In the genomic region with DNA sequence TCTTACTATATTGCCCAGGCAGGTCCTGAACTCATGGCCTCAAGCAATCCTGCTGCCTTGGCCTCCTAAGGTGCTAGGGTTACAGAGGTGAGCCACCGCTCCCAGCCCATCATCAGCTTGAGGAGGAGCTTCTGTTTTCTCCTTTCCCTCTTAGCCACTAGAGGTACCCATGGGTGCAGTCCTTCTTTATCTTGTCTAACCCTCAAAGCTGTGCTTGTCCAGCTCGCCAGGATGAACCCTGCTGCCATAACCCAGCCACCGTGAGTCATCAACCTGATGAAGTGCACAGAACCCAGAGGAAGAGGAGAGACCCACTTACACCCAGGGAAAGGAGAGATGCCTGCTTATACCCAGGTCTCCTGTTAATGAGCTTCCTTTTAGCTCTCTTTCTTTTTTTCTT, we compare ENCODE assay signal across 23 cellular contexts.
DNase-seq lines count a peak whose midpoint lies in the region; ATAC-seq, FAIRE-seq and TF ChIP-seq lines count a peak whose summit lies in the region.
"Had no signal": no experiment of that assay in that cellular context is flagged by ENCODE, and none has a peak within 500 bp of the region (broad histone marks: within the 10 kb centered on the region; RNA-seq: fewer than 3 reads in every experiment).

No MANE protein-coding gene starts in this region.

- no peak for FAIRE-seq in GM12878 (lab: Jason Lieb, UNC)
- FAIRE-seq: astrocyte, frontal cortex had no signal

- H3K27me3 ChIP-seq in mammary epithelial cell (ENCODE audit: insufficient read depth, low read length) (no peaks in the 10 kb centered on the region), GM12878 (replicated peaks in 1 of 2; ENCODE audit: control insufficient read depth in 2 of 2, insufficient read depth in 2 of 2, low read length in 1 of 2) (no peaks in the 10 kb centered on the region), dorsolateral prefrontal cortex (peaks cover 0 to 5% (median 0%) of the 10 kb centered on the region in 45 donors)
- H3K27me3 ChIP-seq: sigmoid colon, upper lobe of right lung had no signal

- WGBS in mammary epithelial cell (ENCODE audit: low coverage, missing lambda C conversion rate) = 88% methylated on average over 3 of the region's 3 CpGs
- WGBS in GM12878 (ENCODE audit: insufficient coverage, insufficient replicate concordance, low lambda C conversion rate, missing lambda C conversion rate) = 40% methylated on average over 3 of the region's 3 CpGs

- no peaks in the 10 kb centered on the region for H3K36me3 Mint-ChIP-seq in MCF 10A (ENCODE audit: insufficient read depth, unreplicated experiment)
- no peaks in the 10 kb centered on the region for H3K36me3 Mint-ChIP-seq in type B pancreatic cell

- no peaks in the 10 kb centered on the region for H3K9me3 ChIP-seq in mammary epithelial cell (replicated peaks; ENCODE audit: insufficient read depth, low read length)
- H3K9me3 ChIP-seq in GM12878 (replicated peaks; ENCODE audit: control insufficient read depth, insufficient read depth, low read length) = no peaks in the 10 kb centered on the region
- H3K9me3 ChIP-seq: sigmoid colon, upper lobe of right lung had no signal

- POLR2A ChIA-PET in MCF 10A (lab: Yijun Ruan, JAX) (interaction anchor here (0.9 kb wide), 1 partner anchor 12 kb away, joined by 3 read pairs; no protein-coding TSS in a partner anchor), GM12878 (lab: Charles Lee) (no interaction called here)

- H3K27me3 Mint-ChIP-seq in MCF 10A (ENCODE audit: insufficient read depth, unreplicated experiment) = no peaks in the 10 kb centered on the region
- H3K27me3 Mint-ChIP-seq in type B pancreatic cell = no peaks in the 10 kb centered on the region

- intact Hi-C loops in MCF 10A (cut with micrococcal nuclease) = loop anchor here (5.0 kb wide), 1 partner anchor 144 kb away; no protein-coding TSS in a partner anchor
- intact Hi-C loops in mammary epithelial cell (cut with micrococcal nuclease) = loop anchor here (5.0 kb wide), 1 partner anchor 694 kb away; no protein-coding TSS in a partner anchor
- intact Hi-C loops in GM12878 (cut with micrococcal nuclease; ENCODE audit: unreplicated experiment) = no loop called here
- intact Hi-C loops in dorsolateral prefrontal cortex (cut with DNase I) = no loop called here

- ATAC-seq in GM12878 (peak; percentile 49), HG02678 (IDR thresholded peaks at IDR 0.05; ENCODE audit: unreplicated experiment) (no peak)
- ATAC-seq: upper lobe of right lung had no signal

- in situ Hi-C loops in mammary epithelial cell (cut with MboI; ENCODE audit: low sequenced_read_pairs in 2 of 2) (loop anchor here in 1 of 2 donors (25.0 kb wide), 1 partner anchor 294 kb away; no protein-coding TSS in a partner anchor), GM12878 (cut with MboI) (no loop called here)

- CTCF ChIA-PET in MCF 10A (lab: Yijun Ruan, JAX) = interaction anchor here (0.6 to 2.2 kb wide), 3 partner anchors 27 to 239 kb away, joined by 3 to 6 read pairs (median 3); no protein-coding TSS in a partner anchor
- CTCF ChIA-PET in mammary epithelial cell (lab: Charles Lee; ENCODE audit: low non-redundant PET) = interaction anchor here (0.8 kb wide), 1 partner anchor 15 kb away, joined by 4 read pairs; no protein-coding TSS in a partner anchor
- CTCF ChIA-PET in GM12878 (lab: Yijun Ruan, JAX) = interaction anchor here (0.6 to 3.9 kb wide), 5 partner anchors 66 to 350 kb away, joined by 3 to 23 read pairs (median 3); no protein-coding TSS in a partner anchor

- H3K4me2 ChIP-seq in mammary epithelial cell (ENCODE audit: insufficient read depth, low read depth, low read length) = no peak overlapping the region
- no peak overlapping the region for H3K4me2 ChIP-seq in GM12878 (ENCODE audit: control insufficient read depth, insufficient read depth)

- TF ChIP-seq POLR2A in GM12878 (IDR thresholded peaks at IDR 0.05; ENCODE audit: low read depth, low read length) = no peak

- H3K27ac ChIP-seq in mammary epithelial cell (ENCODE audit: insufficient read depth, low read depth, low read length) (no peak overlapping the region), GM12878 (ENCODE audit: control insufficient read depth, insufficient read depth) (no peak overlapping the region), dorsolateral prefrontal cortex (no peak overlapping the region)
- H3K27ac ChIP-seq: sigmoid colon, upper lobe of right lung had no signal

- H3K79me2 ChIP-seq in mammary epithelial cell (ENCODE audit: insufficient read depth, low read length) (no peaks in the 10 kb centered on the region), GM12878 (ENCODE audit: control insufficient read depth, insufficient read depth, low read length) (no peaks in the 10 kb centered on the region)

- H3K4me1 ChIP-seq in mammary epithelial cell (ENCODE audit: insufficient read depth, low read length) = peaks cover 22% of the 10 kb centered on the region
- no peaks in the 10 kb centered on the region for H3K4me1 ChIP-seq in GM12878 (ENCODE audit: control insufficient read depth, insufficient read depth, low read length)
- H3K4me1 ChIP-seq: sigmoid colon, upper lobe of right lung had no signal

- H3K4me3 Mint-ChIP-seq in MCF 10A (ENCODE audit: unreplicated experiment) (no peak overlapping the region), type B pancreatic cell (no peak overlapping the region)
- H3K4me3 Mint-ChIP-seq: neural crest cell had no signal

- no peak for TF ChIP-seq EP300 in GM12878 (IDR thresholded peaks at IDR 0.05; ENCODE audit: borderline replicate concordance in 1 of 2, control insufficient read depth in 1 of 2, low read depth in 2 of 2, low read length in 2 of 2)

- no peak for TF ChIP-seq RAD21 in GM12878 (IDR thresholded peaks at IDR 0.05; ENCODE audit: insufficient read depth, low read depth, low read length)

- H3K36me3 ChIP-seq in mammary epithelial cell (ENCODE audit: insufficient read depth, low read length) (no peaks in the 10 kb centered on the region), GM12878 (ENCODE audit: control insufficient read depth in 2 of 2, insufficient read depth in 2 of 2, low read length in 1 of 2) (no peaks in the 10 kb centered on the region)
- H3K36me3 ChIP-seq: sigmoid colon, upper lobe of right lung had no signal

- H3K9me3 Mint-ChIP-seq in MCF 10A (ENCODE audit: unreplicated experiment) (no peaks in the 10 kb centered on the region), type B pancreatic cell (peaks cover 5% of the 10 kb centered on the region)
- H3K9me3 Mint-ChIP-seq: neural crest cell had no signal

- peaks cover 13% of the 10 kb centered on the region for H3K4me1 Mint-ChIP-seq in MCF 10A (ENCODE audit: insufficient read depth, unreplicated experiment)
- peaks cover 7% of the 10 kb centered on the region for H3K4me1 Mint-ChIP-seq in type B pancreatic cell (ENCODE audit: unreplicated experiment)

- BruUV-seq in MCF 10A (replicated peaks; lab: Mats Ljungman, UMichigan) (no TSS peak), mammary epithelial cell (replicated peaks; lab: Mats Ljungman, UMichigan) (no TSS peak), GM12878 (replicated peaks; lab: Mats Ljungman, UMichigan) (no TSS peak)

- TF ChIP-seq CTCF in MCF 10A (IDR thresholded peaks at IDR 0.05; ENCODE audit: unreplicated experiment) = no peak
- TF ChIP-seq CTCF in mammary epithelial cell (conservative IDR thresholded peaks at IDR 0.05 in 1 of 2, IDR thresholded peaks at IDR 0.05 in 1 of 2; ENCODE audit: extremely low read depth in 1 of 2, insufficient read depth in 1 of 2, low read depth in 1 of 2, low read length in 2 of 2) = peak in 1 of 2 donors; percentile 12
- TF ChIP-seq CTCF in GM12878 (IDR thresholded peaks at IDR 0.05 in 2 of 3, conservative IDR thresholded peaks at IDR 0.05 in 1 of 3; ENCODE audit: control insufficient read depth in 2 of 3, extremely low read depth in 1 of 3, insufficient read depth in 1 of 3, low read depth in 3 of 3, low read length in 3 of 3) = no peak
- no peak for TF ChIP-seq CTCF in type B pancreatic cell (conservative IDR thresholded peaks at IDR 0.05)
- no peak for TF ChIP-seq CTCF in dorsolateral prefrontal cortex (IDR thresholded peaks at IDR 0.05 in 54 of 56, conservative IDR thresholded peaks at IDR 0.05 in 2 of 56; ENCODE audit: low read depth in 1 of 56, partially characterized antibody in 56 of 56)

- H4K20me1 ChIP-seq in mammary epithelial cell (ENCODE audit: insufficient read depth, low read length) (no peaks in the 10 kb centered on the region), GM12878 (ENCODE audit: control insufficient read depth, insufficient read depth) (no peaks in the 10 kb centered on the region)

- H3K27ac Mint-ChIP-seq in MCF 10A (ENCODE audit: low read depth, unreplicated experiment) (no peak overlapping the region), type B pancreatic cell (peak overlapping the region; percentile 39)

- dilution Hi-C loops in mammary epithelial cell (cut with HindIII; ENCODE audit: low sequenced_read_pairs) = loop anchor here (5.0 kb wide), 1 partner anchor 49 kb away; no protein-coding TSS in a partner anchor

- H3K4me3 ChIP-seq in mammary epithelial cell (replicated peaks in 1 of 3; ENCODE audit: insufficient read depth in 1 of 3, low read depth in 2 of 3, low read length in 3 of 3) (no peak overlapping the region), GM12878 (no peak overlapping the region), dorsolateral prefrontal cortex (no peak overlapping the region)
- H3K4me3 ChIP-seq: sigmoid colon, upper lobe of right lung had no signal

- H2AFZ ChIP-seq in mammary epithelial cell (ENCODE audit: low read depth, low read length) = no peak overlapping the region
- H2AFZ ChIP-seq in GM12878 (ENCODE audit: control insufficient read depth, low read depth, low read length) = no peak overlapping the region

- SMC1A ChIA-PET in GM12878 (lab: Charles Lee; ENCODE audit: uncharacterized antibody, unreplicated experiment) = no interaction called here

- RAD21 ChIA-PET in GM12878 (lab: Charles Lee; ENCODE audit: unreplicated experiment) = interaction anchor here (1.1 to 2.2 kb wide), 5 partner anchors 10 to 291 kb away, joined by 3 to 7 read pairs (median 3); no protein-coding TSS in a partner anchor

- H3K9ac ChIP-seq in mammary epithelial cell (ENCODE audit: insufficient read depth, low read length) (no peak overlapping the region), GM12878 (ENCODE audit: control insufficient read depth, insufficient read depth, low read length) (no peak overlapping the region)

- DNase-seq in MCF 10A (ENCODE audit: unreplicated experiment) (peak; percentile 33), mammary epithelial cell (no peak), MV-4-11 (lab: John Stamatoyannopoulos, UW) (peak; percentile 4), GM12878 (ENCODE audit: low read depth, low spot score) (no peak), type B pancreatic cell (ENCODE audit: extremely low spot score, unreplicated experiment) (no peak), amniotic stem cell (lab: John Stamatoyannopoulos, UW) (no peak), dorsolateral prefrontal cortex (no peak)
- DNase-seq: activated CD4-positive, alpha-beta T cell treated with anti-CD3 and anti-CD28 coated beads for 4 hours; activated naive CD4-positive, alpha-beta T cell treated with anti-CD3 and anti-CD28 coated beads, Interleukin-2, amount 50 U/mL, for 16 hours; C1 segment of cervical spinal cord; cerebellar nuclear complex; hypothalamus; NCI-H2171 treated with DMSO at 0.1 percent for 48 hours; NCI-H69; SHP77; sigmoid colon; stimulated activated CD4-positive, alpha-beta T cell treated with anti-CD3 and anti-CD28 coated beads, Interleukin-15, amount 100 ng/mL, for 24 hours; stimulated activated CD8-positive, alpha-beta memory T cell treated with anti-CD3 and anti-CD28 coated beads, Interleukin-4, amount 100 ng/mL, for 48 hours; upper lobe of right lung had no signal

Comparison
In these comparisons a context has a peak if more than half of its experiments do, and no peak if none do; other contexts are left out.
1. DNase-seq: peak in MCF 10A (single experiment) and MV-4-11 (single experiment); none in mammary epithelial cell (single experiment), GM12878 (single experiment), type B pancreatic cell (single experiment), amniotic stem cell (single experiment) and dorsolateral prefrontal cortex (0 of 10).
2. intact Hi-C loops: an anchor here in MCF 10A (5.0 kb wide) and mammary epithelial cell (5.0 kb wide); none called in GM12878 and dorsolateral prefrontal cortex.